In the genomic region with DNA sequence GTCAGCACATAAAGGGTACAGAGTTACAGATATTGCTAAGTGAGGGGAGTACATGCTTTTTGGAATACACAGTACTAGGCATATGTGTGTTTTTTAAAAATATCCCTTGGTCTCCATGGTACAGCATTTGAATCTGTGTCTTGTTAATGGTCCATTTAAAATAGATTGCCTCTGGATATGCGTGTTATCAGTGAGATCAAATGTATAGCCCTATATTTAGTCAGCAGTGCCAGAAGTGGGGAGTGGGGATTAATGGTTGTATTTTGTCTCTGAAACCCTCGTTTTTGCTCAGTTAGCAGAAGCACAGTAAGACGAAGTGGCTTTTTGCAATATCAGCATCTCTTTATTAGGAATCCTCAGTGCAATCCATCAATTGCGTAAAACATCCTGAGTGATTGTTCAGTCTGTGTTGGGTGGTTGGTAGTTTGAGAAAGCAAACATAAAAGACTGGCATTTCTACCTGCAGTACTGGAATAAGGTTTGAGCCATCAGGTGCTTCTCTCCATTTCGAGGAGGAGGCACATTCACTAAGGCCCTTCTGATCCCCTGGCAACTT, we compare ENCODE assay signal across 27 cellular contexts.
"Had no signal": no experiment of that assay in that cellular context is flagged by ENCODE, and none has a peak within 500 bp of the region (broad histone marks: within the 10 kb centered on the region; RNA-seq: fewer than 3 reads in every experiment).

No MANE protein-coding gene starts in this region.

- H3K9me3 Mint-ChIP-seq: activated CD8-positive, alpha-beta T cell treated with anti-CD3 and anti-CD28 coated beads for 36 hours; activated naive CD4-positive, alpha-beta T cell treated with anti-CD3 and anti-CD28 coated beads, Interleukin-2, amount 10 ng/mL, durations not matched to agents 7 days and 5 days; activated naive CD8-positive, alpha-beta T cell treated with anti-CD3 and anti-CD28 coated beads for 36 hours; activated T-cell treated with anti-CD3 and anti-CD28 coated beads, Interleukin-2, amount 50 U/mL, for 72 hours; activated T-helper 2 cell treated with anti-CD3 and anti-CD28 coated beads, Interferon-gamma antibody, Interleukin-2, Interleukin-4, amounts not matched to agents 10 μg/mL and 5 μg/mL and 100 μg/mL, durations not matched to agents 14 hours and 24 hours and 36 hours had no signal

- H3K9me3 ChIP-seq: Peyer's patch had no signal

- H3K4me1 Mint-ChIP-seq: activated naive CD8-positive, alpha-beta T cell treated with anti-CD3 and anti-CD28 coated beads for 36 hours had no signal

- H3K4me3 Mint-ChIP-seq: activated CD8-positive, alpha-beta T cell treated with anti-CD3 and anti-CD28 coated beads for 36 hours; activated naive CD4-positive, alpha-beta T cell treated with anti-CD3 and anti-CD28 coated beads, Interleukin-2, amount 10 ng/mL, durations not matched to agents 7 days and 5 days; activated naive CD8-positive, alpha-beta T cell treated with anti-CD3 and anti-CD28 coated beads for 36 hours; activated T-cell treated with anti-CD3 and anti-CD28 coated beads, Interleukin-2, amount 50 U/mL, for 72 hours had no signal

- H3K27ac Mint-ChIP-seq: activated CD8-positive, alpha-beta T cell treated with anti-CD3 and anti-CD28 coated beads for 36 hours; activated naive CD4-positive, alpha-beta T cell treated with anti-CD3 and anti-CD28 coated beads, Interleukin-2, amount 10 ng/mL, durations not matched to agents 7 days and 5 days; activated naive CD8-positive, alpha-beta T cell treated with anti-CD3 and anti-CD28 coated beads for 36 hours; activated T-helper 2 cell treated with anti-CD3 and anti-CD28 coated beads, Interferon-gamma antibody, Interleukin-2, Interleukin-4, amounts not matched to agents 10 μg/mL and 5 μg/mL and 100 μg/mL, durations not matched to agents 14 hours and 24 hours and 36 hours had no signal

- ATAC-seq: activated CD4-positive, CD25-positive, alpha-beta regulatory T cell treated with anti-CD3 and anti-CD28 coated beads, Interleukin-2, amount 50 U/mL, for 24 hours; activated CD8-positive, alpha-beta T cell treated with anti-CD3 and anti-CD28 coated beads for 36 hours; activated T-cell treated with anti-CD3 and anti-CD28 coated beads, Interleukin-2, amount 50 U/mL, for 72 hours had no signal

- H3K27ac ChIP-seq: brain microvascular endothelial cell, cardiac muscle cell, Peyer's patch had no signal

- H3K27me3 Mint-ChIP-seq: activated CD8-positive, alpha-beta T cell treated with anti-CD3 and anti-CD28 coated beads for 36 hours; activated naive CD4-positive, alpha-beta T cell treated with anti-CD3 and anti-CD28 coated beads, Interleukin-2, amount 10 ng/mL, durations not matched to agents 7 days and 5 days; activated naive CD8-positive, alpha-beta T cell treated with anti-CD3 and anti-CD28 coated beads for 36 hours had no signal

- H3K4me1 ChIP-seq: Peyer's patch had no signal

- DNase-seq: activated CD4-positive, alpha-beta T cell treated with anti-CD3 and anti-CD28 coated beads for 4 hours; activated CD8-positive, alpha-beta memory T cell treated with anti-CD3 and anti-CD28 coated beads, Interleukin-2, amount 50 U/mL, for 4 hours; activated CD8-positive, alpha-beta T cell treated with anti-CD3 and anti-CD28 coated beads for 36 hours; activated gamma-delta T cell treated with Interleukin-2 at 50 U/mL for 16 hours; activated naive CD4-positive, alpha-beta T cell treated with anti-CD3 and anti-CD28 coated beads, Interleukin-2, amount 10 ng/mL, durations not matched to agents 7 days and 5 days; activated naive CD8-positive, alpha-beta T cell treated with anti-CD3 and anti-CD28 coated beads for 36 hours; activated T-cell treated with anti-CD3 and anti-CD28 coated beads, Interleukin-2, amount 50 U/mL, for 72 hours; brain microvascular endothelial cell; cerebellar nuclear complex; Karpas-422; MM.1S; NCI-H1105; NCI-H1436; NCI-H1694 treated with DMSO at 0.1 percent for 48 hours; NCI-H2029 treated with DMSO at 0.1 percent for 48 hours; NCI-H345; NCI-H510A; NCI-H526 treated with DMSO at 0.1 percent for 48 hours; NCI-H82; NK-92 treated with Interleukin-12 subunit alpha and Interleukin-12 subunit beta, amount 100 ng/mL, for 24 hours; OCI-M1; Peyer's patch; SHP77 treated with DMSO at 0.1 percent for 48 hours; SW 1271 had no signal

- H3K27me3 ChIP-seq: brain microvascular endothelial cell, cardiac muscle cell, Peyer's patch had no signal

- H3K4me3 ChIP-seq: cardiac muscle cell, Peyer's patch had no signal
